In the genomic region with DNA sequence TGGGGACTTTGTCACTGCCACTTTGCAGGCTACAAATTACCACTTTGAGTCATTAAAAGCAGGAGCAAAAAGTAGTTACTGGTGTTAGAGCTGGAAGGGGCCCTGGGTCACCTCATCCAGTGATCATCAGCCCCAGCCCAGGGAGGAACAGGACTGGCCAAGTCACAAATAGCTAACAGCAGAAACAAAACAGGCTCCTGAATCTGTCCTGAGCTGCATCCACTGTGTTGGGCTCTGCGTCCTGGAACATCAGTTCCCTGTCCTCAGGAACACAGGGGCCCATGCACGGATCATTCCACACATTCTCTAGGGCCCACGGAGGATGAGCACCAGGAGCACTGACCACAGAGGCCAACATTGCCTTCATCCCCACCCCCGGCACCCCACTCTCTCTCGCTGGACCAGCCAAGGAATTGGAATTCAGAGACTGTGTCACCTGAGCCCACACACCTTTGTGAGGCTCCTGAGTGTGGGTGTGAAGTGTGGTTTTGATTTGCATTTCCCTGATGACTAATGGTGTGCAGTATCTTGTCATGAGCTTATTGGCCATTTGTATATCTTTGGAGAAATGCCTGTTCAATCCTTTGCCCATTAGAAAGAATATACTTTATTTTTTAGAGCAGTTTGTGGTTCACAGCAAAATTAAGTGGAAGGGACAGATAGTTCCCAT, we compare ENCODE assay signal across 19 cellular contexts.
A peak's percentile ranks its signal among the peaks of the same experiment; 100 is the strongest.
DNase-seq lines count a peak whose midpoint lies in the region; ATAC-seq and TF ChIP-seq lines count a peak whose summit lies in the region.
"Had no signal": no experiment of that assay in that cellular context is flagged by ENCODE, and none has a peak within 500 bp of the region (broad histone marks: within the 10 kb centered on the region; RNA-seq: fewer than 3 reads in every experiment).

No MANE protein-coding gene starts in this region.

- H3K36me3 Mint-ChIP-seq in activated T-cell treated with anti-CD3 and anti-CD28 coated beads, Interleukin-2, amount 50 U/mL, for 24 hours (ENCODE audit: low read depth) = no peaks in the 10 kb centered on the region
- H3K36me3 Mint-ChIP-seq in osteocyte (ENCODE audit: unreplicated experiment) = no peaks in the 10 kb centered on the region
- H3K36me3 Mint-ChIP-seq: CD14-positive monocyte had no signal

- peak; percentile 6 for DNase-seq in activated T-cell treated with anti-CD3 and anti-CD28 coated beads, Interleukin-2, amount 50 U/mL, for 24 hours
- DNase-seq in activated T-cell treated with anti-CD3 and anti-CD28 coated beads for 4 hours (no peak), coronary artery (ENCODE audit: low spot score) (peak; percentile 45), osteocyte (ENCODE audit: extremely low spot score, unreplicated experiment) (peak; percentile 57), NCI-H524 (lab: John Stamatoyannopoulos, UW) (no peak)
- DNase-seq: DMS79 treated with DMSO at 0.1 percent for 48 hours, H7, NCI-H1417, NCI-H187, NCI-H345, NCI-H526, PC-9, SIG-M5 had no signal

- H3K4me3 Mint-ChIP-seq in activated T-cell treated with anti-CD3 and anti-CD28 coated beads, Interleukin-2, amount 50 U/mL, for 24 hours = no peak overlapping the region
- H3K4me3 Mint-ChIP-seq in osteocyte (ENCODE audit: unreplicated experiment) = no peak overlapping the region
- H3K4me3 Mint-ChIP-seq: CD14-positive monocyte had no signal

- no peaks in the 10 kb centered on the region for H4K20me1 ChIP-seq in BLaER1 treated with 17β-estradiol and CSF1 and Interleukin-3, amounts not matched to agents 10 nM and 100 nM

- peaks cover 0 to 9% (median 0%) of the 10 kb centered on the region in 11 experiments; a peak in 6 of 22 replicates for H3K9me3 ChIP-seq in BLaER1 treated with 17β-estradiol and CSF1 and Interleukin-3, amounts not matched to agents 10 nM and 100 nM (replicated peaks in 1 of 11)
- H3K9me3 ChIP-seq: A549 had no signal

- H3K4me1 Mint-ChIP-seq in activated T-cell treated with anti-CD3 and anti-CD28 coated beads, Interleukin-2, amount 50 U/mL, for 24 hours (ENCODE audit: low read depth) = no peaks in the 10 kb centered on the region
- no peaks in the 10 kb centered on the region for H3K4me1 Mint-ChIP-seq in osteocyte (ENCODE audit: unreplicated experiment)
- H3K4me1 Mint-ChIP-seq: CD14-positive monocyte had no signal

- no peak for TF ChIP-seq CTCF in coronary artery (IDR thresholded peaks at IDR 0.05)
- no peak for TF ChIP-seq CTCF in osteocyte (IDR thresholded peaks at IDR 0.05)

- no peaks in the 10 kb centered on the region for H3K27me3 Mint-ChIP-seq in activated T-cell treated with anti-CD3 and anti-CD28 coated beads, Interleukin-2, amount 50 U/mL, for 24 hours
- H3K27me3 Mint-ChIP-seq in osteocyte (ENCODE audit: unreplicated experiment) = no peaks in the 10 kb centered on the region

- no peak overlapping the region for H3K4me3 ChIP-seq in BLaER1 treated with 17β-estradiol and CSF1 and Interleukin-3, amounts not matched to agents 10 nM and 100 nM
- no peak overlapping the region for H3K4me3 ChIP-seq in coronary artery
- H3K4me3 ChIP-seq: A549, PC-9 had no signal

- H3K9me3 Mint-ChIP-seq in activated T-cell treated with anti-CD3 and anti-CD28 coated beads, Interleukin-2, amount 50 U/mL, for 24 hours = no peaks in the 10 kb centered on the region
- peaks cover 7% of the 10 kb centered on the region for H3K9me3 Mint-ChIP-seq in osteocyte (ENCODE audit: unreplicated experiment)

- H3K27ac ChIP-seq in BLaER1 treated with 17β-estradiol and CSF1 and Interleukin-3, amounts not matched to agents 10 nM and 100 nM = peak overlapping the region in 3 of 11 experiments; percentile 24 to 85 (median 35); a peak in 4 of 22 replicates
- H3K27ac ChIP-seq in coronary artery = no peak overlapping the region
- H3K27ac ChIP-seq: A549, HL-60, PC-9, RWPE1 had no signal

- no peaks in the 10 kb centered on the region for H3K27me3 ChIP-seq in BLaER1 treated with 17β-estradiol and CSF1 and Interleukin-3, amounts not matched to agents 10 nM and 100 nM

- ATAC-seq in HG02571 (IDR thresholded peaks at IDR 0.05; ENCODE audit: unreplicated experiment) = no peak
- ATAC-seq: A549 had no signal

- no peak overlapping the region for H3K9ac ChIP-seq in BLaER1 treated with 17β-estradiol and CSF1 and Interleukin-3, amounts not matched to agents 10 nM and 100 nM

- peak overlapping the region in 9 of 11 experiments; percentile 6 to 81 (median 43); a peak in 17 of 22 replicates for H3K4me2 ChIP-seq in BLaER1 treated with 17β-estradiol and CSF1 and Interleukin-3, amounts not matched to agents 10 nM and 100 nM
- H3K4me2 ChIP-seq: A549, PC-9 had no signal

- H3K4me1 ChIP-seq in BLaER1 treated with 17β-estradiol and CSF1 and Interleukin-3, amounts not matched to agents 10 nM and 100 nM = peaks cover 12 to 51% (median 37%) of the 10 kb centered on the region in 10 experiments
- H3K4me1 ChIP-seq: A549 had no signal

- H3K27ac Mint-ChIP-seq in activated T-cell treated with anti-CD3 and anti-CD28 coated beads, Interleukin-2, amount 50 U/mL, for 24 hours = no peak overlapping the region
- H3K27ac Mint-ChIP-seq in osteocyte (ENCODE audit: unreplicated experiment) = no peak overlapping the region
- H3K27ac Mint-ChIP-seq: CD14-positive monocyte had no signal

- H3K36me3 ChIP-seq in BLaER1 treated with 17β-estradiol and CSF1 and Interleukin-3, amounts not matched to agents 10 nM and 100 nM = no peaks in the 10 kb centered on the region

Comparison
In these comparisons a context has a peak if more than half of its experiments do, and no peak if none do; other contexts are left out.
1. DNase-seq: peak in activated T-cell treated with anti-CD3 and anti-CD28 coated beads, Interleukin-2, amount 50 U/mL, for 24 hours (single experiment), coronary artery (single experiment) and osteocyte (single experiment); none in activated T-cell treated with anti-CD3 and anti-CD28 coated beads for 4 hours (single experiment) and NCI-H524 (0 of 2).